In genomic region chr12:92094751-92095161, GRCh38 we compare ENCODE assay signal across 15 cellular contexts. TPM values are rescaled to one million over a fixed set of nuclear protein-coding genes. Genes with fewer than 3 reads are reported as not detected.
DNase-seq lines count a peak whose midpoint lies in the region; ATAC-seq and TF ChIP-seq lines count a peak whose summit lies in the region.
"Had no signal": no experiment of that assay in that cellular context is flagged by ENCODE, and none has a peak within 500 bp of the region (broad histone marks: within the 10 kb centered on the region; RNA-seq: fewer than 3 reads in every experiment).

No MANE protein-coding gene starts in this region.

- no peaks in the 10 kb centered on the region for H3K9me3 ChIP-seq in MG63
- H3K9me3 ChIP-seq: stomach had no signal

- no peak overlapping the region for H3K4me3 Mint-ChIP-seq in stimulated activated effector memory CD8-positive, alpha-beta T cell treated with anti-CD3 and anti-CD28 coated beads, Interleukin-12 subunit alpha, Interleukin-12 subunit beta, amount 100 ng/mL, for 72 hours
- H3K4me3 Mint-ChIP-seq: CD4-positive, alpha-beta T cell; memory B cell had no signal

- H3K36me3 Mint-ChIP-seq in stimulated activated effector memory CD8-positive, alpha-beta T cell treated with anti-CD3 and anti-CD28 coated beads, Interleukin-12 subunit alpha, Interleukin-12 subunit beta, amount 100 ng/mL, for 72 hours: no peaks in the 10 kb centered on the region

- TF ChIP-seq CTCF in AG09309 (IDR thresholded peaks at IDR 0.05; ENCODE audit: control insufficient read depth, insufficient read depth, low read depth, low read length, missing control alignments) (peak; percentile 16), fibroblast of pulmonary artery (IDR thresholded peaks at IDR 0.05; ENCODE audit: low read length, missing control alignments) (peak; percentile 19)

- H3K4me1 Mint-ChIP-seq in stimulated activated effector memory CD8-positive, alpha-beta T cell treated with anti-CD3 and anti-CD28 coated beads, Interleukin-12 subunit alpha, Interleukin-12 subunit beta, amount 100 ng/mL, for 72 hours: peaks cover 26% of the 10 kb centered on the region

- H3K27me3 ChIP-seq in MG63: no peaks in the 10 kb centered on the region
- H3K27me3 ChIP-seq: stomach had no signal

- H3K27ac Mint-ChIP-seq in stimulated activated effector memory CD8-positive, alpha-beta T cell treated with anti-CD3 and anti-CD28 coated beads, Interleukin-12 subunit alpha, Interleukin-12 subunit beta, amount 100 ng/mL, for 72 hours: no peak overlapping the region
- H3K27ac Mint-ChIP-seq: CD4-positive, alpha-beta T cell; memory B cell had no signal

- DNase-seq in AG09309 (ENCODE audit: low read depth): no peak
- peak; percentile 15 for DNase-seq in MG63
- peak; percentile 35 for DNase-seq in fibroblast of pulmonary artery (ENCODE audit: low read depth)
- no peak for DNase-seq in MV-4-11 (lab: John Stamatoyannopoulos, UW)
- DNase-seq in ureter (ENCODE audit: low spot score): no peak
- no peak for DNase-seq in stimulated activated effector memory CD8-positive, alpha-beta T cell treated with anti-CD3 and anti-CD28 coated beads, Interleukin-12 subunit alpha, Interleukin-12 subunit beta, amount 100 ng/mL, for 72 hours (ENCODE audit: low spot score in 2 of 2)
- DNase-seq: activated naive CD4-positive, alpha-beta T cell treated with Interleukin-2 at 50 U/mL for 16 hours; CD4-positive, alpha-beta T cell; NCI-H1105; stimulated activated CD4-positive, alpha-beta T cell treated with anti-CD3 and anti-CD28 coated beads, Interleukin-12 subunit alpha, Interleukin-12 subunit beta, amount 100 ng/mL, for 4 hours; stomach; WERI-Rb-1 had no signal

- H3K4me3 ChIP-seq in AG09309 (ENCODE audit: control insufficient read depth, low read depth, low read length) (no peak overlapping the region), MG63 (no peak overlapping the region), fibroblast of pulmonary artery (replicated peaks; ENCODE audit: low read depth, low read length) (no peak overlapping the region)
- H3K4me3 ChIP-seq: stomach had no signal

- H3K36me3 ChIP-seq in MG63: no peaks in the 10 kb centered on the region
- H3K36me3 ChIP-seq: stomach, WERI-Rb-1 had no signal

- H3K9me3 Mint-ChIP-seq in stimulated activated effector memory CD8-positive, alpha-beta T cell treated with anti-CD3 and anti-CD28 coated beads, Interleukin-12 subunit alpha, Interleukin-12 subunit beta, amount 100 ng/mL, for 72 hours: peaks cover 3% of the 10 kb centered on the region

- peak; percentile 34 for ATAC-seq in GM21529 (IDR thresholded peaks at IDR 0.05; ENCODE audit: unreplicated experiment)
- ATAC-seq in HG02970 (IDR thresholded peaks at IDR 0.05; ENCODE audit: low FRiP score, unreplicated experiment): no peak
- no peak for ATAC-seq in stimulated activated effector memory CD8-positive, alpha-beta T cell treated with anti-CD3 and anti-CD28 coated beads, Interleukin-12 subunit alpha, Interleukin-12 subunit beta, amount 100 ng/mL, for 72 hours

RNA-seq across cellular contexts. Expression of gene BTG1, which starts 50.9 kb away (rescaled TPM):
- 1.2 and 2.0 TPM in 2 replicates for total RNA-seq in MG63 (2014; rRNA removed; shearing (Covaris generic); ENCODE audit: low replicate concordance)
- 139 TPM for total RNA-seq in ureter

Comparison
In these comparisons a context has a peak if more than half of its experiments do, and no peak if none do; other contexts are left out.
1. DNase-seq: peak in MG63 (single experiment) and fibroblast of pulmonary artery (single experiment); none in AG09309 (single experiment), MV-4-11 (single experiment), ureter (single experiment) and stimulated activated effector memory CD8-positive, alpha-beta T cell treated with anti-CD3 and anti-CD28 coated beads, Interleukin-12 subunit alpha, Interleukin-12 subunit beta, amount 100 ng/mL, for 72 hours (0 of 2).
2. RNA of gene BTG1, which starts 50.9 kb away (total RNA-seq): 139 TPM in ureter (single experiment); 1.2 to 2.0 TPM in MG63; every median in the first group is over 10 times any median in the second.